ENCODE assay signal across 8 cellular contexts in genomic region chr6:11585426-11586016, GRCh38. TPM values are rescaled to one million over a fixed set of nuclear protein-coding genes. Genes with fewer than 3 reads are reported as not detected.
A peak's percentile ranks its signal among the peaks of the same experiment; 100 is the strongest.
DNase-seq lines count a peak whose midpoint lies in the region; ATAC-seq lines count a peak whose summit lies in the region.

No MANE protein-coding gene starts in this region.

- DNase-seq in NCI-H2107 treated with DMSO at 0.1 percent for 48 hours (lab: John Stamatoyannopoulos, UW; ENCODE audit: unreplicated experiment) (peak; percentile 46), NCI-H2107 (lab: John Stamatoyannopoulos, UW) (no peak), MV-4-11 (lab: John Stamatoyannopoulos, UW) (peak; percentile 34), amniotic stem cell (lab: John Stamatoyannopoulos, UW) (peak; percentile 37), left colon (no peak), NCI-H446 treated with DMSO at 0.1 percent for 48 hours (lab: John Stamatoyannopoulos, UW) (no peak), posterior vena cava (ENCODE audit: low spot score) (no peak), immature natural killer cell (no peak)

- H3K9me3 Mint-ChIP-seq in immature natural killer cell: peaks cover 0 to 2% (median 0%) of the 10 kb centered on the region in 6 donors

- peak; percentile 38 for ATAC-seq in left colon

- intact Hi-C loops in left colon (cut with DNase I, micrococcal nuclease) (loop anchor here in 1 of 2 donors (5.0 kb wide), 2 partner anchors 647 to 1022 kb away; no protein-coding TSS in a partner anchor), posterior vena cava (cut with DNase I) (loop anchor here (5.0 to 10.0 kb wide), 2 partner anchors 647 to 649 kb away; no protein-coding TSS in a partner anchor)

- peaks cover 3 to 7% (median 6%) of the 10 kb centered on the region in 3 donors for H3K27me3 Mint-ChIP-seq in immature natural killer cell (ENCODE audit: low read depth in 3 of 3)

- H3K27ac Mint-ChIP-seq in immature natural killer cell: no peak overlapping the region

- H3K4me1 Mint-ChIP-seq in immature natural killer cell: no peaks in the 10 kb centered on the region

- H3K4me3 Mint-ChIP-seq in immature natural killer cell: no peak overlapping the region

- H3K36me3 Mint-ChIP-seq in immature natural killer cell: no peaks in the 10 kb centered on the region

RNA-seq across cellular contexts. Expression of gene TMEM170B, which starts 48.0 kb away (rescaled TPM):
- total RNA-seq in left colon: 1 to 10 TPM; 1.6 to 2.5 TPM
- 1 to 10 TPM; 5.6 to 9.5 TPM for total RNA-seq in posterior vena cava
- under 1 TPM; 0.17 to 0.59 (median 0.36) TPM for polyA plus RNA-seq in immature natural killer cell

Comparison
In these comparisons a context has a peak if more than half of its experiments do, and no peak if none do; other contexts are left out.
1. DNase-seq: peak in NCI-H2107 treated with DMSO at 0.1 percent for 48 hours (single experiment), MV-4-11 (single experiment) and amniotic stem cell (single experiment); none in NCI-H2107 (single experiment), left colon (0 of 2), NCI-H446 treated with DMSO at 0.1 percent for 48 hours (single experiment), posterior vena cava (single experiment) and immature natural killer cell (0 of 3).